1 cellular context compared by ENCODE assay signal in genomic region chr16:57704011-57704904, GRCh38.
TF ChIP-seq lines count a peak whose summit lies in the region.

No MANE protein-coding gene starts in this region.

TF ChIP-seq in HepG2, 621 proteins besides CTCF, POLR2A, EP300 and RAD21 (continued from another document and continues in another):
- no peak for TF ChIP-seq ZNF281 (CRISPR knock-in tag; IDR thresholded peaks at IDR 0.05; ENCODE audit: borderline replicate concordance)
- peak; percentile 70 for TF ChIP-seq SAP130 (CRISPR knock-in tag; IDR thresholded peaks at IDR 0.05; ENCODE audit: low read depth)
- no peak for TF ChIP-seq ZFP36 (IDR thresholded peaks at IDR 0.05; ENCODE audit: borderline replicate concordance, low read depth, low read length, partially characterized antibody)
- TF ChIP-seq ZNF383 (CRISPR knock-in tag; IDR thresholded peaks at IDR 0.05; ENCODE audit: borderline replicate concordance): peak; percentile 62; the same call in 1 of the 2 replicates
- TF ChIP-seq STAT6 (CRISPR knock-in tag; IDR thresholded peaks at IDR 0.05; ENCODE audit: borderline replicate concordance): peak; percentile 75; the same call in 1 of the 2 replicates
- TF ChIP-seq NKX3-1 (CRISPR knock-in tag; IDR thresholded peaks at IDR 0.05): 0 out of 2 replicates have a peak, but pooled peaks have one; percentile 17
- 0 out of 2 replicates have a peak, but pooled peaks have one; percentile 55 for TF ChIP-seq ATF5 (CRISPR knock-in tag; IDR thresholded peaks at IDR 0.05; ENCODE audit: low read depth)
- 0 out of 2 replicates have a peak, but pooled peaks have one; percentile 51 for TF ChIP-seq CSRNP1 (CRISPR knock-in tag; IDR thresholded peaks at IDR 0.05)
- peak; percentile 54; the same call in 1 of the 2 replicates for TF ChIP-seq AHDC1 (CRISPR knock-in tag; IDR thresholded peaks at IDR 0.05; ENCODE audit: borderline replicate concordance)
- TF ChIP-seq DMAP1 (CRISPR knock-in tag; IDR thresholded peaks at IDR 0.05): no peak
- TF ChIP-seq ZNF781 (CRISPR knock-in tag; IDR thresholded peaks at IDR 0.05; ENCODE audit: borderline replicate concordance, not compliant biosample characterization): no peak
- TF ChIP-seq NFRKB (IDR thresholded peaks at IDR 0.05): no peak
- TF ChIP-seq TFAP4 (IDR thresholded peaks at IDR 0.05; ENCODE audit: borderline replicate concordance, low read depth): peak; percentile 63; the same call in 1 of the 2 replicates
- peak; percentile 13 for TF ChIP-seq ZNF574 (CRISPR knock-in tag; IDR thresholded peaks at IDR 0.05)
- TF ChIP-seq SPEN (CRISPR knock-in tag; IDR thresholded peaks at IDR 0.05; ENCODE audit: low read depth): peak; percentile 42; the same call in 1 of the 2 replicates
- TF ChIP-seq FOXM1 (CRISPR knock-in tag; IDR thresholded peaks at IDR 0.05): no peak
- TF ChIP-seq ZNF83 (CRISPR knock-in tag; IDR thresholded peaks at IDR 0.05; ENCODE audit: borderline replicate concordance): no peak
- peak; percentile 95 for TF ChIP-seq HNF1B (CRISPR knock-in tag; IDR thresholded peaks at IDR 0.05)
- no peak for TF ChIP-seq ZNF562 (CRISPR knock-in tag; IDR thresholded peaks at IDR 0.05; ENCODE audit: borderline replicate concordance)
- TF ChIP-seq ZNF343 (CRISPR knock-in tag; IDR thresholded peaks at IDR 0.05): 0 out of 2 replicates have a peak, but pooled peaks have one; percentile 71
- 0 out of 2 replicates have a peak, but pooled peaks have one; percentile 46 for TF ChIP-seq ZSCAN21 (CRISPR knock-in tag; IDR thresholded peaks at IDR 0.05; ENCODE audit: borderline replicate concordance)
- TF ChIP-seq ZBTB44 (CRISPR knock-in tag; IDR thresholded peaks at IDR 0.05): no peak
- peak; percentile 83; the same call in 1 of the 2 replicates for TF ChIP-seq NCOR1 (IDR thresholded peaks at IDR 0.05; ENCODE audit: borderline replicate concordance, low read length)
- no peak for TF ChIP-seq PHF20 (CRISPR knock-in tag; IDR thresholded peaks at IDR 0.05)
- no peak for TF ChIP-seq ETS1 (CRISPR knock-in tag; IDR thresholded peaks at IDR 0.05)
- TF ChIP-seq ZNF644 (CRISPR knock-in tag; IDR thresholded peaks at IDR 0.05; ENCODE audit: low read depth): no peak; the same call in 1 of the 2 replicates
- TF ChIP-seq MAZ (IDR thresholded peaks at IDR 0.05; ENCODE audit: borderline replicate concordance, low read depth, low read length): no peak
- 0 out of 2 replicates have a peak, but pooled peaks have one; percentile 15 for TF ChIP-seq MAZ (CRISPR knock-in tag; IDR thresholded peaks at IDR 0.05; ENCODE audit: low read depth)
- peak; percentile 36 for TF ChIP-seq XRCC5 (optimal IDR thresholded peaks at IDR 0.05; ENCODE audit: low read length)
- TF ChIP-seq TEAD2 (CRISPR knock-in tag; IDR thresholded peaks at IDR 0.05): no peak
- no peak for TF ChIP-seq ZNF225 (CRISPR knock-in tag; IDR thresholded peaks at IDR 0.05)
- TF ChIP-seq ZNF773 (CRISPR knock-in tag; IDR thresholded peaks at IDR 0.05; ENCODE audit: borderline replicate concordance): no peak
